ENCODE assay signal across 8 cellular contexts in the genomic region with DNA sequence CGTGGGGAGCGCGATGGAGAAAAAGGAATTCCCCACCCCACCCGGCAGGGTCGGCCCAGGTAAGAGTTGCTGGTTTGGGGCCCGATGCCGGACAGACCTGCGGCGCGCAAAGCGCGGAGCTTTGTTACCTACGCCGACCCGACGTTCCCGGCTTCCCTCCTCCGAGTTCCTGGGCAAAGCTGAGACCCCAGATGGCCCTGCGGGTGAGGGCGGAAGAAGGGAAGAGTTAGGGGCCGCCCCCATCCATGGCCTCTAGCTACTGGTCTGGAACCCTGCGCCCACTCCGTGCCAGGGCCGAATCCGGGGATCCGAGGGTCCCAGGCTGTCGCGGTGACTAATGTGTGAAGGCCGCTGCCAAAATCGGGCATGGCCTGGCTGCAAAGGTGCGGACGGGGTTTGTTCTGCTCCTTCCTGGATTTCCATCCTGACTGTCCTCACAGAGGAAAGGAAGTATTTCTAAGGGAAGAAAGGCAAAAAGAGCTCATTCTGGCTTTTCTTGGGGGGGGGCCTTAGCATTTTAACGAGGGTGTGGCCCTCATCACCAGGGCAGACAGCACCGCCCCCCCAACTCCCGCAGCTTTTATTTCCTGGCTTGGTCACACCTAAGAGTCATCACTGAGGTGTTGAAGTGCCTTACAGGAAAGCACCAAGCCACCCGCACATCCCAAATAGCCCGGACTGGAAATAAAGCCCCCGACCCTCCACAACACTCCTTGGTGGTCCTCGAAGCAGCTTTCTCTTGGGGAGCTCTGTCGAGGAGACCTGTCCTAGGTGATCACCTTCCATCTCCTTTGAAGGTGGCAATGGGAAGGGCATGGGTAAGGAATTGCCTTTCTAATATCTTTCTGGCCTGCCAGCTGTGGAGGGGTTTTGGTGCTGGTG. TPM values are rescaled to one million over a fixed set of nuclear protein-coding genes. Genes with fewer than 3 reads are reported as not detected.
DNase-seq lines count a peak whose midpoint lies in the region; ATAC-seq, FAIRE-seq and TF ChIP-seq lines count a peak whose summit lies in the region.

No MANE protein-coding gene starts in this region.

- peaks cover 15% of the 10 kb centered on the region for H3K4me1 ChIP-seq in NT2/D1 (ENCODE audit: insufficient read depth, insufficient read length)
- H3K4me1 ChIP-seq in H1 (replicated peaks in 1 of 4; ENCODE audit: control insufficient read depth in 3 of 4, insufficient read depth in 4 of 4, low read length in 3 of 4), result peaks cover 6 to 17% (median 9%) of the 10 kb centered on the region in 4 experiments; a peak in 6 of 7 replicates

- H4K5ac ChIP-seq in H1 (ENCODE audit: insufficient read length, low read depth, low read length), result peak overlapping the region; percentile 23

- no peak overlapping the region for H2AFZ ChIP-seq in H1 (ENCODE audit: low read length)

- peaks cover 13 to 19% (median 17%) of the 10 kb centered on the region in 3 donors for H3K27me3 Mint-ChIP-seq in naive B cell

- H2BK12ac ChIP-seq in H1 (ENCODE audit: low read depth, low read length), result no peak overlapping the region

- H3K23me2 ChIP-seq in H1 (ENCODE audit: low read depth, low read length), result peaks cover 10% of the 10 kb centered on the region; the same call in 1 of the 2 replicates

- no peak overlapping the region for H3K14ac ChIP-seq in H1 (ENCODE audit: insufficient read length)

- H3K9me3 ChIP-seq in NT2/D1 (ENCODE audit: insufficient read depth, low read length) (no peaks in the 10 kb centered on the region), H1 (ENCODE audit: insufficient read depth in 2 of 2, low read depth in 1 of 2, low read length in 1 of 2) (no peaks in the 10 kb centered on the region)

- H3K18ac ChIP-seq in H1 (ENCODE audit: extremely low read depth, low read length), result peak overlapping the region; percentile 71

- CTCF ChIA-PET in H1 (lab: Charles Lee; ENCODE audit: partially characterized antibody), result interaction anchor here (0.6 to 4.8 kb wide), 13 partner anchors 8 to 261 kb away, joined by 3 to 40 read pairs (median 5); no protein-coding TSS in a partner anchor

- no peak overlapping the region for H2AK5ac ChIP-seq in H1 (ENCODE audit: low read depth, low read length)

- TF ChIP-seq POLR2A in H1 (IDR thresholded peaks at IDR 0.05; ENCODE audit: control extremely low read depth in 1 of 2, low read depth in 2 of 2, low read length in 2 of 2), result peak in 1 of 2 experiments; percentile 23; a peak in 1 of 3 replicates

- 10% methylated on average over 40 of the region's 40 CpGs; no CpG with 5 or more reads in 1 of the 2 experiments for WGBS in H1 (ENCODE audit: extremely low coverage in 1 of 2, insufficient coverage in 1 of 2, insufficient read length in 1 of 2, insufficient replicate concordance in 2 of 2, low coverage in 1 of 2, low lambda C conversion rate in 2 of 2, missing lambda C conversion rate in 1 of 2), 2 experiments

- H3K4ac ChIP-seq in H1 (replicated peaks; ENCODE audit: insufficient read length, low read depth, low read length), result no peak overlapping the region

- H3K79me2 ChIP-seq in H1 (ENCODE audit: control insufficient read depth in 1 of 2, insufficient read depth in 2 of 2, low read length in 2 of 2), result peaks cover 12 to 53% of the 10 kb centered on the region in 2 experiments

- ATAC-seq in naive B cell (ENCODE audit: low read depth in 2 of 2), result peak; percentile 22 to 23

- TF ChIP-seq RAD21 in H1 (IDR thresholded peaks at IDR 0.05 in 1 of 2, conservative IDR thresholded peaks at IDR 0.05 in 1 of 2; ENCODE audit: low read depth in 2 of 2, low read length in 2 of 2), result peak in 1 of 2 experiments; percentile 35; a peak in 3 of 4 replicates

- no peak overlapping the region for H4K91ac ChIP-seq in H1 (replicated peaks; ENCODE audit: insufficient read length, low read length)

- no peak overlapping the region for H3K23ac ChIP-seq in H1 (ENCODE audit: insufficient read length)

- H3K36me3 Mint-ChIP-seq in naive B cell, result peaks cover 10 to 12% of the 10 kb centered on the region in 2 donors

- POLR2A ChIA-PET in H1 (lab: Charles Lee; ENCODE audit: partially characterized antibody), result interaction anchor here (0.6 to 5.0 kb wide), 31 partner anchors 8 to 380 kb away, joined by 3 to 43 read pairs (median 5); a partner anchor contains a TSS

- H3K27ac ChIP-seq in H1 (ENCODE audit: low read depth, low read length), result peak overlapping the region; percentile 24; the same call in 1 of the 2 replicates

- DNase-seq in NCI-H2196 (lab: John Stamatoyannopoulos, UW; ENCODE audit: unreplicated experiment) (peak; percentile 18), NCI-H2196 treated with DMSO at 0.1 percent for 48 hours (lab: John Stamatoyannopoulos, UW; ENCODE audit: unreplicated experiment) (no peak), NT2/D1 (ENCODE audit: low read depth, low spot score) (no peak), H1 (ENCODE audit: low read depth in 1 of 2, low spot score in 2 of 2) (peak in 1 of 2 experiments; percentile 82), naive B cell (no peak), NOMO-1 treated with dmso at 0.1 percent for 144 hours (lab: John Stamatoyannopoulos, UW; ENCODE audit: unreplicated experiment) (no peak), HT-29 (ENCODE audit: low spot score) (no peak)
- DNase-seq in stimulated activated CD4-positive, alpha-beta T cell treated with anti-CD3 and anti-CD28 coated beads, Interleukin-4, amount 100 ng/mL, for 1 hour, result no peak

- 0 out of 2 replicates have a peak overlapping the region, but pooled peaks have one; percentile 46 for H2BK15ac ChIP-seq in H1 (ENCODE audit: low read length)

- H3K4me1 Mint-ChIP-seq in naive B cell, result peaks cover 0 to 20% (median 9%) of the 10 kb centered on the region in 3 donors

- peak overlapping the region; percentile 47 to 82 (median 69) for H3K4me3 Mint-ChIP-seq in naive B cell

- peaks cover 12 to 14% of the 10 kb centered on the region in 2 experiments for H4K20me1 ChIP-seq in H1 (replicated peaks in 1 of 2; ENCODE audit: control insufficient read depth in 1 of 2, insufficient read depth in 2 of 2, low read length in 2 of 2)

- peak overlapping the region; percentile 94 for H3K9ac ChIP-seq in NT2/D1 (ENCODE audit: insufficient read length, low read depth)
- H3K9ac ChIP-seq in H1 (replicated peaks in 1 of 4; ENCODE audit: extremely low read depth in 1 of 4, low read depth in 3 of 4, low read length in 3 of 4), result peak overlapping the region; percentile 72 to 88 (median 81)

- H3K4me3 ChIP-seq in NT2/D1 (ENCODE audit: insufficient read length, low read depth), result peak overlapping the region; percentile 91
- H3K4me3 ChIP-seq in H1 (ENCODE audit: extremely low read depth in 1 of 4, insufficient read depth in 2 of 4, low read depth in 3 of 4, low read length in 4 of 4), result peak overlapping the region; percentile 84 to 95 (median 94)

- no peak for TF ChIP-seq CTCF in H1 (IDR thresholded peaks at IDR 0.05; ENCODE audit: control extremely low read depth in 1 of 3, insufficient read depth in 1 of 3, low read depth in 1 of 3, low read length in 3 of 3)

- H3K4me2 ChIP-seq in H1 (ENCODE audit: insufficient read depth in 1 of 2, low read depth in 2 of 2, low read length in 2 of 2), result peak overlapping the region; percentile 68 to 72

- H4K8ac ChIP-seq in H1 (ENCODE audit: extremely low read depth, insufficient read depth, low read length), result peak overlapping the region; percentile 69

- H3K27ac Mint-ChIP-seq in naive B cell, result no peak overlapping the region

- no peak for FAIRE-seq in H1 (lab: Jason Lieb, UNC)

- H3K36me3 ChIP-seq in NT2/D1 (ENCODE audit: insufficient read depth, insufficient read length, low read length), result peaks cover 31% of the 10 kb centered on the region
- peaks cover 0 to 2% (median 0%) of the 10 kb centered on the region in 4 experiments; a peak in 2 of 8 replicates for H3K36me3 ChIP-seq in H1 (ENCODE audit: control insufficient read depth in 2 of 4, insufficient read depth in 4 of 4, low read length in 3 of 4)

- peak overlapping the region; percentile 81 for H3K56ac ChIP-seq in H1 (replicated peaks; ENCODE audit: insufficient read length, low read depth, low read length)

- H2BK120ac ChIP-seq in H1 (replicated peaks; ENCODE audit: low read depth, low read length), result no peak overlapping the region

- H3K27me3 ChIP-seq in NT2/D1 (ENCODE audit: insufficient read depth, insufficient read length) (no peaks in the 10 kb centered on the region), H1 (replicated peaks in 1 of 4; ENCODE audit: control insufficient read depth in 3 of 4, extremely low read depth in 1 of 4, insufficient read depth in 3 of 4, low read length in 3 of 4) (0 out of 7 replicates have a peak, but pooled peaks cover 0 to 2% (median 0%) of the 10 kb centered on the region in 4 experiments)

- 0 out of 2 replicates have a peak overlapping the region, but pooled peaks have one; percentile 32 for H2BK20ac ChIP-seq in H1 (ENCODE audit: low read length)

- H3K9me3 Mint-ChIP-seq in naive B cell, result peaks cover 0 to 2% (median 0%) of the 10 kb centered on the region in 7 donors

- 0 out of 2 replicates have a peak overlapping the region, but pooled peaks have one; percentile 16 for H2BK5ac ChIP-seq in H1 (ENCODE audit: low read depth, low read length)

- TF ChIP-seq EP300 in H1 (IDR thresholded peaks at IDR 0.05; ENCODE audit: borderline replicate concordance in 1 of 2, low read depth in 2 of 2, low read length in 2 of 2), result 0 out of 3 replicates have a peak, but pooled peaks of 1 of the 2 experiments have one; percentile 6

- peaks cover 9% of the 10 kb centered on the region for H3K79me1 ChIP-seq in H1 (ENCODE audit: low read depth, low read length)

RNA-seq across cellular contexts. Expression of a gene that starts 1.1 kb away (rescaled TPM):
- total RNA-seq in H1 (2021; fragmentation: NEBNext Ultra II Directional; extraction: Animal tissue kit (Norgen Biotek cat#: 25700)), result 130 and 138 TPM in 2 replicates
- polyA plus RNA-seq in H1 (2011; rRNA removed) (110 and 133 TPM in 2 replicates), naive B cell (ENCODE audit: low read depth in 6 of 6) (not detected)
- polyA plus RNA-seq in H1 (2011; cell fraction: cytosol; rRNA removed), result 105 TPM
- polyA plus RNA-seq in H1 (2011; cell fraction: nucleus; rRNA removed), result 256 TPM
- 146 to 167 TPM (median 153 TPM) in 4 replicates for polyA plus RNA-seq in H1 (2012, experiment 1 of 2)
- 166 TPM for polyA plus RNA-seq in H1 (2012, experiment 2 of 2)
- 111 TPM for polyA plus RNA-seq in H1 (2013, experiment 1 of 2)
- 96.7 TPM for polyA plus RNA-seq in H1 (2013, experiment 2 of 2)
- 151 and 164 TPM in 2 replicates for polyA minus RNA-seq in H1 (2011; rRNA and poly(A)+ RNA removed)
- polyA minus RNA-seq in H1 (2011; cell fraction: cytosol; rRNA and poly(A)+ RNA removed), result 99.5 TPM
- 99.6 TPM for polyA minus RNA-seq in H1 (2011; cell fraction: nucleus; rRNA and poly(A)+ RNA removed)
- total RNA-seq in HT-29 (2014; rRNA removed; shearing (Covaris generic)), result 48.0 and 56.3 TPM in 2 replicates

RNA-seq across cellular contexts. Expression of a gene that starts 17.7 kb away (rescaled TPM):
- 27.7 and 28.5 TPM in 2 replicates for total RNA-seq in H1 (2021; fragmentation: NEBNext Ultra II Directional; extraction: Animal tissue kit (Norgen Biotek cat#: 25700))
- polyA plus RNA-seq in H1 (2011; rRNA removed) (15.7 and 23.8 TPM in 2 replicates), naive B cell (ENCODE audit: low read depth in 6 of 6) (10 to 100 TPM in 4 of 6 donors, 1 to 10 TPM in 2; 1.3 to 11.2 (median 10.5) TPM)
- polyA plus RNA-seq in H1 (2011; cell fraction: cytosol; rRNA removed), result 23.5 TPM
- 63.1 TPM for polyA plus RNA-seq in H1 (2011; cell fraction: nucleus; rRNA removed)
- polyA plus RNA-seq in H1 (2012, experiment 1 of 2), result 17.2 to 26.8 TPM (median 26.2 TPM) in 4 replicates
- polyA plus RNA-seq in H1 (2012, experiment 2 of 2), result 20.2 TPM
- polyA plus RNA-seq in H1 (2013, experiment 1 of 2), result 14.9 TPM
- 13.6 TPM for polyA plus RNA-seq in H1 (2013, experiment 2 of 2)
- polyA minus RNA-seq in H1 (2011; rRNA and poly(A)+ RNA removed), result 17.6 and 19.2 TPM in 2 replicates
- polyA minus RNA-seq in H1 (2011; cell fraction: cytosol; rRNA and poly(A)+ RNA removed), result 9.5 TPM
- polyA minus RNA-seq in H1 (2011; cell fraction: nucleus; rRNA and poly(A)+ RNA removed), result 20.0 TPM
- total RNA-seq in HT-29 (2014; rRNA removed; shearing (Covaris generic)), result 47.6 and 58.8 TPM in 2 replicates

RNA-seq across cellular contexts. Expression of a gene that starts 17.9 kb away (rescaled TPM):
- total RNA-seq in H1 (2021; fragmentation: NEBNext Ultra II Directional; extraction: Animal tissue kit (Norgen Biotek cat#: 25700)), result 97.7 and 99.9 TPM in 2 replicates
- 58.7 and 61.0 TPM in 2 replicates for polyA plus RNA-seq in H1 (2011; rRNA removed)
- polyA plus RNA-seq in H1 (2011; cell fraction: cytosol; rRNA removed), result 50.1 TPM
- 62.3 TPM for polyA plus RNA-seq in H1 (2011; cell fraction: nucleus; rRNA removed)
- 74.9 to 127 TPM (median 111 TPM) in 4 replicates for polyA plus RNA-seq in H1 (2012, experiment 1 of 2)
- polyA plus RNA-seq in H1 (2012, experiment 2 of 2), result 83.0 TPM
- polyA plus RNA-seq in H1 (2013, experiment 1 of 2), result 66.2 TPM
- polyA plus RNA-seq in H1 (2013, experiment 2 of 2), result 61.9 TPM
- polyA minus RNA-seq in H1 (2011; rRNA and poly(A)+ RNA removed), result 34.6 and 36.2 TPM in 2 replicates
- polyA minus RNA-seq in H1 (2011; cell fraction: cytosol; rRNA and poly(A)+ RNA removed), result 37.5 TPM
- polyA minus RNA-seq in H1 (2011; cell fraction: nucleus; rRNA and poly(A)+ RNA removed), result 16.5 TPM
- polyA plus RNA-seq in naive B cell (ENCODE audit: low read depth in 6 of 6), result 10 to 100 TPM; 27.2 to 61.1 (median 42.3) TPM
- 54.4 and 79.1 TPM in 2 replicates for total RNA-seq in HT-29 (2014; rRNA removed; shearing (Covaris generic))

RNA-seq across cellular contexts. Expression of a gene that starts 23.5 kb away (rescaled TPM):
- total RNA-seq in H1 (2021; fragmentation: NEBNext Ultra II Directional; extraction: Animal tissue kit (Norgen Biotek cat#: 25700)), result 10.8 and 11.4 TPM in 2 replicates
- polyA plus RNA-seq in H1 (2011; rRNA removed), result 15.0 and 19.1 TPM in 2 replicates
- 20.6 TPM for polyA plus RNA-seq in H1 (2011; cell fraction: cytosol; rRNA removed)
- 75.9 TPM for polyA plus RNA-seq in H1 (2011; cell fraction: nucleus; rRNA removed)
- 11.1 to 16.5 TPM (median 14.8 TPM) in 4 replicates for polyA plus RNA-seq in H1 (2012, experiment 1 of 2)
- 11.6 TPM for polyA plus RNA-seq in H1 (2012, experiment 2 of 2)
- polyA plus RNA-seq in H1 (2013, experiment 1 of 2), result 6.7 TPM
- polyA plus RNA-seq in H1 (2013, experiment 2 of 2), result 6.2 TPM
- 25.3 and 26.4 TPM in 2 replicates for polyA minus RNA-seq in H1 (2011; rRNA and poly(A)+ RNA removed)
- 11.2 TPM for polyA minus RNA-seq in H1 (2011; cell fraction: cytosol; rRNA and poly(A)+ RNA removed)
- 24.7 TPM for polyA minus RNA-seq in H1 (2011; cell fraction: nucleus; rRNA and poly(A)+ RNA removed)
- 1 to 10 TPM; 3.1 to 6.4 (median 4.4) TPM for polyA plus RNA-seq in naive B cell (ENCODE audit: low read depth in 6 of 6)
- 20.9 and 21.1 TPM in 2 replicates for total RNA-seq in HT-29 (2014; rRNA removed; shearing (Covaris generic))

RNA-seq across cellular contexts. Expression of a gene that starts 55.7 kb away (rescaled TPM):
- total RNA-seq in H1 (2021; fragmentation: NEBNext Ultra II Directional; extraction: Animal tissue kit (Norgen Biotek cat#: 25700)), result 89.6 and 92.3 TPM in 2 replicates
- polyA plus RNA-seq in H1 (2011; rRNA removed), result 20.6 and 33.9 TPM in 2 replicates
- polyA plus RNA-seq in H1 (2011; cell fraction: cytosol; rRNA removed), result 48.7 TPM
- 32.2 TPM for polyA plus RNA-seq in H1 (2011; cell fraction: nucleus; rRNA removed)
- polyA plus RNA-seq in H1 (2012, experiment 1 of 2), result 88.5 to 96.8 TPM (median 92.1 TPM) in 4 replicates
- polyA plus RNA-seq in H1 (2012, experiment 2 of 2), result 53.2 TPM
- polyA plus RNA-seq in H1 (2013, experiment 1 of 2), result 85.3 TPM
- 82.7 TPM for polyA plus RNA-seq in H1 (2013, experiment 2 of 2)
- polyA minus RNA-seq in H1 (2011; rRNA and poly(A)+ RNA removed), result 51.2 and 56.1 TPM in 2 replicates
- polyA minus RNA-seq in H1 (2011; cell fraction: cytosol; rRNA and poly(A)+ RNA removed), result 22.2 TPM
- polyA minus RNA-seq in H1 (2011; cell fraction: nucleus; rRNA and poly(A)+ RNA removed), result 29.4 TPM
- polyA plus RNA-seq in naive B cell (ENCODE audit: low read depth in 6 of 6), result 10 to 100 TPM; 27.8 to 55.0 (median 39.8) TPM
- 76.7 and 82.0 TPM in 2 replicates for total RNA-seq in HT-29 (2014; rRNA removed; shearing (Covaris generic))
